In the genomic region with DNA sequence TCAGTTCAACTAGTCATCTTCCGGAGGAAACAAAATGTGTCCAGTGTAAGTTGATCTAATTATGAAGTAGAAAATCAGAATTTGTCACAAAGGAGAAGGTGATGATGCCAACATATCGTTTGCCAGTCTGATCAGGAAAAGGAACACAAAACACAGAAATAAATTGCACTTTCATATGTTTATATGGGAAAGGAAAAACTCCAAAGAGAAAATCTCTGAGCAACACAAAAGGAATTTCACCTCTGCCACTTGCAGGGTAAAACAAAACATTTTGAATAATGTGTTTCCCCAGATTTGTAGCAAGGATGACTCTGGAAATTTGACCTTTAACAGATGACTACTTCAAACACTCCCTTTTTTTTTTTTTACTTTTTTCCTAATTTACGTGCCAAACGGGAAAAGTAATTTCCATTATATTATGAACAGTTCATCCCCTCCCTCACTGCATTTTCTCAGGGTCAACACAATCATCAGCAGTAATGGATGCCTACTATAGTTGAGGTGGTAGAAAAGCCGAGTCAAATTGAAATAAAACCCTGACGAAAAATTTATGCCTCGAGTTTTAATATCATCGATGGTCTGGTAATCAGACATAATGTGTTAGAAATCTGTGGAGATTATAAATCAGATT, we compare ENCODE assay signal across 18 cellular contexts. TPM values are rescaled to one million over a fixed set of nuclear protein-coding genes. Genes with fewer than 3 reads are reported as not detected.
A peak's percentile ranks its signal among the peaks of the same experiment; 100 is the strongest.
DNase-seq lines count a peak whose midpoint lies in the region; ATAC-seq, FAIRE-seq and TF ChIP-seq lines count a peak whose summit lies in the region.
"Had no signal": no experiment of that assay in that cellular context is flagged by ENCODE, and none has a peak within 500 bp of the region (broad histone marks: within the 10 kb centered on the region; RNA-seq: fewer than 3 reads in every experiment).

No MANE protein-coding gene starts in this region.

- H2BK15ac ChIP-seq in IMR-90 (ENCODE audit: low read depth, low read length) (no peak overlapping the region), mesendoderm (replicated peaks; ENCODE audit: low read depth) (no peak overlapping the region)

- H3K4me1 ChIP-seq in A549 = peaks cover 13% of the 10 kb centered on the region
- H3K4me1 ChIP-seq in IMR-90 (ENCODE audit: control insufficient read depth, insufficient read depth, low read length) = no peaks in the 10 kb centered on the region
- no peaks in the 10 kb centered on the region for H3K4me1 ChIP-seq in mesendoderm (ENCODE audit: control insufficient read depth, low read depth, low read length)
- H3K4me1 ChIP-seq: lower lobe of right lung had no signal

- H3K4me2 ChIP-seq in A549 (peak overlapping the region; percentile 67), IMR-90 (ENCODE audit: low read depth, low read length) (no peak overlapping the region), mesendoderm (ENCODE audit: low read length) (no peak overlapping the region)
- H3K4me2 ChIP-seq: hepatocyte, PC-9 had no signal

- TF ChIP-seq CTCF in A549 (IDR thresholded peaks at IDR 0.05) (no peak), IMR-90 (conservative IDR thresholded peaks at IDR 0.05; ENCODE audit: low read depth, low read length) (no peak)

- CTCF ChIA-PET in A549 (lab: Yijun Ruan, JAX) (no interaction called here), IMR-90 (lab: Yijun Ruan, JAX) (no interaction called here)

- H3K14ac ChIP-seq in IMR-90 (replicated peaks; ENCODE audit: low read depth, low read length) = no peak overlapping the region

- H3K27ac ChIP-seq in A549 (0 out of 6 replicates have a peak overlapping the region, but pooled peaks have one; percentile 5 to 26), IMR-90 (ENCODE audit: insufficient read depth, low read length) (no peak overlapping the region), mesendoderm (ENCODE audit: low read depth, low read length) (no peak overlapping the region)
- H3K27ac ChIP-seq: adrenal gland, hepatocyte, lower lobe of right lung, PC-9, thoracic aorta had no signal

- POLR2A ChIA-PET in A549 (lab: Yijun Ruan, JAX) (no interaction called here), IMR-90 (lab: Charles Lee; ENCODE audit: unreplicated experiment) (no interaction called here)

- H3K36me3 ChIP-seq in IMR-90 (ENCODE audit: control insufficient read depth, insufficient read depth, low read length) = no peaks in the 10 kb centered on the region
- no peaks in the 10 kb centered on the region for H3K36me3 ChIP-seq in mesendoderm (ENCODE audit: control insufficient read depth, insufficient read depth, low read length)
- H3K36me3 ChIP-seq: adrenal gland, lower lobe of right lung, thoracic aorta had no signal

- no peak for TF ChIP-seq EP300 in A549 (IDR thresholded peaks at IDR 0.05)

- H3K4ac ChIP-seq in IMR-90 (ENCODE audit: low read depth, low read length) = no peak overlapping the region
- no peak overlapping the region for H3K4ac ChIP-seq in mesendoderm (ENCODE audit: low read depth, low read length)

- in situ Hi-C loops in IMR-90 (cut with MboI; ENCODE audit: low sequenced_read_pairs) = no loop called here

- H3K56ac ChIP-seq in IMR-90 (ENCODE audit: extremely low read depth, insufficient read depth, low read length) (no peak overlapping the region), mesendoderm (ENCODE audit: low read length) (no peak overlapping the region)

- H4K8ac ChIP-seq in IMR-90 (ENCODE audit: low read depth in 2 of 2, low read length in 2 of 2) (no peak overlapping the region), mesendoderm (ENCODE audit: low read depth, low read length) (no peak overlapping the region)

- TF ChIP-seq RAD21 in A549 (conservative IDR thresholded peaks at IDR 0.05 in 1 of 2, IDR thresholded peaks at IDR 0.05 in 1 of 2) (no peak), IMR-90 (IDR thresholded peaks at IDR 0.05; ENCODE audit: low read length) (no peak)

- no peak overlapping the region for H4K91ac ChIP-seq in IMR-90 (ENCODE audit: insufficient read depth, low read depth, low read length)

- intact Hi-C loops in IMR-90 (cut with micrococcal nuclease) = no loop called here

- H3K18ac ChIP-seq in IMR-90 (ENCODE audit: low read depth, low read length) (no peak overlapping the region), mesendoderm (ENCODE audit: low read length) (no peak overlapping the region)

- H4K5ac ChIP-seq in IMR-90 (ENCODE audit: low read depth, low read length) = no peak overlapping the region
- no peak overlapping the region for H4K5ac ChIP-seq in mesendoderm (ENCODE audit: low read length)

- H3K9me3 ChIP-seq in A549 = no peaks in the 10 kb centered on the region
- H3K9me3 ChIP-seq in IMR-90 (ENCODE audit: control insufficient read depth, insufficient read depth, low read length) = no peaks in the 10 kb centered on the region
- H3K9me3 ChIP-seq: adrenal gland, lower lobe of right lung, thoracic aorta had no signal

- no peak for TF ChIP-seq POLR2A in A549 (IDR thresholded peaks at IDR 0.05; ENCODE audit: low read length)
- no peak for TF ChIP-seq POLR2A in IMR-90 (IDR thresholded peaks at IDR 0.05; ENCODE audit: low read depth, low read length)

- no peak overlapping the region for H2AK5ac ChIP-seq in IMR-90 (ENCODE audit: low read depth, low read length)
- no peak overlapping the region for H2AK5ac ChIP-seq in mesendoderm (ENCODE audit: low read length)

- no peaks in the 10 kb centered on the region for H3K79me2 ChIP-seq in mesendoderm (ENCODE audit: control insufficient read depth, insufficient read depth, low read length)
- H3K79me2 ChIP-seq: hepatocyte had no signal

- BruUV-seq in IMR-90 (replicated peaks; lab: Mats Ljungman, UMichigan) = no TSS peak

- H3K27me3 ChIP-seq in IMR-90 (ENCODE audit: control insufficient read depth, insufficient read depth, low read length) (no peaks in the 10 kb centered on the region), mesendoderm (ENCODE audit: insufficient read depth, low read length, poor library complexity) (no peaks in the 10 kb centered on the region)
- H3K27me3 ChIP-seq: adrenal gland, hepatocyte had no signal

- no peak overlapping the region for H3K23ac ChIP-seq in IMR-90 (ENCODE audit: low read depth, low read length)
- H3K23ac ChIP-seq in mesendoderm (ENCODE audit: low read length) = no peak overlapping the region

- DNase-seq in A549 (ENCODE audit: low read depth in 1 of 2, low spot score in 1 of 2) = peak in 1 of 2 experiments; percentile 11
- DNase-seq in IMR-90 = peak; percentile 18
- DNase-seq in dermis blood vessel endothelial cell = peak; percentile 94
- DNase-seq in mesendoderm = peak; percentile 22
- DNase-seq in HuH-7 (ENCODE audit: low spot score) = no peak
- no peak for DNase-seq in cerebellum (ENCODE audit: low spot score)
- DNase-seq in NCI-H1092 (lab: John Stamatoyannopoulos, UW) = no peak
- DNase-seq: activated CD4-positive, alpha-beta T cell treated with anti-CD3 and anti-CD28 coated beads for 1 hour; activated T-cell treated with anti-CD3 and anti-CD28 coated beads, Interleukin-2, amount 50 U/mL, for 1 hour; adrenal gland; lower lobe of right lung; NCI-H1105; NCI-H345; PC-9; T-cell had no signal

- H2AFZ ChIP-seq in IMR-90 (replicated peaks; ENCODE audit: low read length, poor library complexity) = no peak overlapping the region
- H2AFZ ChIP-seq: hepatocyte, PC-9 had no signal

- H2BK20ac ChIP-seq in IMR-90 (ENCODE audit: low read depth, low read length) = no peak overlapping the region

- WGBS in A549 (ENCODE audit: missing lambda C conversion rate) = 20% methylated on average over 8 of the region's 8 CpGs
- no CpG with 5 or more reads among the region's 8 CpGs for WGBS in IMR-90 (ENCODE audit: extremely low coverage in 2 of 2, insufficient read length in 1 of 2), 2 experiments
- no CpG with 5 or more reads among the region's 8 CpGs for WGBS in mesendoderm (ENCODE audit: extremely low coverage, insufficient coverage, low lambda C conversion rate)

- peak; percentile 90 for FAIRE-seq in A549 (lab: Jason Lieb, UNC)

- H2BK120ac ChIP-seq in IMR-90 (ENCODE audit: low read depth, low read length) = no peak overlapping the region
- H2BK120ac ChIP-seq in mesendoderm (ENCODE audit: low read depth, low read length) = no peak overlapping the region

- H3K9me1 ChIP-seq in IMR-90 (ENCODE audit: insufficient read depth, low read length) = no peaks in the 10 kb centered on the region

- dilution Hi-C loops in IMR-90 (cut with HindIII; ENCODE audit: low sequenced_read_pairs, unreplicated experiment) = no loop called here

- H3K79me1 ChIP-seq in IMR-90 (ENCODE audit: low read depth in 1 of 2, low read length in 2 of 2) = no peaks in the 10 kb centered on the region
- no peaks in the 10 kb centered on the region for H3K79me1 ChIP-seq in mesendoderm (ENCODE audit: low read length)

- H2BK5ac ChIP-seq in IMR-90 (ENCODE audit: low read depth, low read length, poor library complexity, severe bottlenecking) (no peak overlapping the region), mesendoderm (ENCODE audit: low read length) (no peak overlapping the region)

- no peak overlapping the region for H2AK9ac ChIP-seq in IMR-90 (replicated peaks; ENCODE audit: low read depth, low read length, poor library complexity)

- no peaks in the 10 kb centered on the region for H4K20me1 ChIP-seq in IMR-90 (ENCODE audit: insufficient read depth, low read length)

- ATAC-seq in A549 (no peak), IMR-90 (ENCODE audit: low read depth) (peak; percentile 29), GM19035 (IDR thresholded peaks at IDR 0.05; ENCODE audit: unreplicated experiment) (no peak)
- ATAC-seq: lower lobe of right lung, T-cell had no signal

- H3K9ac ChIP-seq in IMR-90 (ENCODE audit: low read depth, low read length) = no peak overlapping the region
- H3K9ac ChIP-seq in mesendoderm (ENCODE audit: low read length) = no peak overlapping the region

- H3K4me3 ChIP-seq in A549 (no peak overlapping the region), IMR-90 (ENCODE audit: insufficient read depth, low read depth, low read length) (no peak overlapping the region), mesendoderm (ENCODE audit: low read length) (no peak overlapping the region)
- H3K4me3 ChIP-seq: adrenal gland, hepatocyte, lower lobe of right lung, PC-9, thoracic aorta had no signal

TF ChIP-seq in A549, 52 proteins besides CTCF, POLR2A, EP300 and RAD21 (continues in another document):
- TF ChIP-seq HOXA7 (CRISPR knock-in tag; IDR thresholded peaks at IDR 0.05) (no peak), RNF2 (IDR thresholded peaks at IDR 0.05; ENCODE audit: borderline replicate concordance, low read depth) (no peak)

RNA-seq across cellular contexts. Expression of a gene that starts 25.6 kb away (rescaled TPM):
- 0.03 and 0.17 TPM in 2 replicates for polyA plus RNA-seq in A549 (2011; rRNA removed)
- not detected in 2 replicates for polyA plus RNA-seq in A549 (2012; cell fraction: cytosol; rRNA removed)
- not detected in 2 replicates for polyA plus RNA-seq in A549 (2012; cell fraction: nucleus; rRNA removed)
- polyA plus RNA-seq in A549 (2017; fragmentation: RNase III; extraction: RNeasy Plus Mini Kit Qiagen cat#74134 plus additional on column Dnase treatment) = not detected in 3 replicates
- under 0.01 and 0.08 TPM in 2 replicates for polyA minus RNA-seq in A549 (2011; rRNA and poly(A)+ RNA removed)
- total RNA-seq in IMR-90 (2012; rRNA removed) = not detected in 2 replicates
- polyA plus RNA-seq in IMR-90 (2012; rRNA removed) = not detected in 2 replicates
- not detected in 2 replicates for polyA plus RNA-seq in IMR-90 (2012; cell fraction: cytosol; rRNA removed)
- polyA plus RNA-seq in IMR-90 (2012; cell fraction: nucleus; rRNA removed; ENCODE audit: low replicate concordance) = not detected in 2 replicates
- not detected in 2 replicates for total RNA-seq in dermis blood vessel endothelial cell
- 1.5 TPM for polyA plus RNA-seq in mesendoderm (2013, experiment 1 of 2)
- 1.3 TPM for polyA plus RNA-seq in mesendoderm (2013, experiment 2 of 2)
- 38.7 TPM for total RNA-seq in cerebellum
- total RNA-seq: PC-9, T-cell had no signal

Comparison
In these comparisons a context has a peak if more than half of its experiments do, and no peak if none do; other contexts are left out.
1. DNase-seq: peak in IMR-90 (single experiment), dermis blood vessel endothelial cell (single experiment) and mesendoderm (single experiment); none in HuH-7 (single experiment), cerebellum (single experiment) and NCI-H1092 (single experiment).
2. H3K27ac ChIP-seq: peak in A549 (2 of 2); none in IMR-90 (single experiment) and mesendoderm (single experiment).
3. RNA of a gene that starts 25.6 kb away (total RNA-seq): 38.7 TPM in cerebellum (single experiment); not detected in IMR-90 and not detected in dermis blood vessel endothelial cell; every median in the first group is over 10 times any median in the second.